ENCODE assay signal across 1 cellular context in the genomic region with DNA sequence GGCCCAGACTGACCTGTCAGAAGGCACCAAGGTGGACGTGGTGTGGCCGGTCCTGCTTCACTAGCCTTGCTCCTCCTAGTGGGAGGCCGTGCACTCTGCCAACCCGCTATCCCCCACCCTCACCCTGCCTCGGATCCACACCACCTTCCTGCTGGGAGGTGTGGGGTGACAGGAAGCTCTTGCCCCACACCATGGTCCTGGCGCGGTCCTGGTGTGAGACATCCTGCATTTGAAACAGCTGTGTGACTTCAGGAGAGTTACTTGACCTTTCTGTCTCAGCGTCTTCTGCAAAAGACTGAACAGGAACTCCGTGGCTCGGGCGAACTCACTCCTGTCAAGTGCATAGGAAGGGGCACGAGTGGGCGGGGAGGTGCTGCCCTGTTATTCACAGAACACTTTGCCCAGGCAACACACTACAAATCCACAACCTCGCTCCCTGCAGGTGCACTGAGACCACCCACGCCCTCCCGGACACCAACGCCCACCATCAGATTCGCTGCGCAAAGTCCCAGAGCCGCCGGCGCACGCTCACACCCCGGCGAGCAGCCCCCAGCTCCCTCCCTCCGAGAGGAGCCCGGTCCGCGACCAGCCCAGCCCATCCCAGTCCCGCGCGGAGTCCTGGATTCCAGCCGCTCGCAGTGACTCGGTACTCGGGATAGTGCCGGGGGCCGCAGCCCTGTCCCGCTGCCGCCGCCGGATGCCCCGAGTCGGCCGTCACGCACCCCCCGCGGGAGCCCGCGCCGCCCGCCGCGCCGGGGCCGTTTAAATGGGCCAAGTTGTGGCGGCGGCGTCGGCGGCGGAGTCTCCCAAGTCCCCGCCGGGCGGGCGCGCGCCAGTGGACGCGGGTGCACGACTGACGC.
TF ChIP-seq lines count a peak whose summit lies in the region.

Gene SAMD11, plus strand, starts transcription at position 793 of the 860 bp plus-strand sequence. CDS start 509 bp downstream, outside the sequence.

TF ChIP-seq in HepG2, 621 proteins besides CTCF, POLR2A, EP300 and RAD21 (continued from another document):
- peak; percentile 95 for TF ChIP-seq ZNF768 (CRISPR knock-in tag; IDR thresholded peaks at IDR 0.05)
- peak; percentile 37; the same call in 1 of the 2 replicates for TF ChIP-seq TFDP2 (CRISPR knock-in tag; IDR thresholded peaks at IDR 0.05)
- TF ChIP-seq, protein P1, sequence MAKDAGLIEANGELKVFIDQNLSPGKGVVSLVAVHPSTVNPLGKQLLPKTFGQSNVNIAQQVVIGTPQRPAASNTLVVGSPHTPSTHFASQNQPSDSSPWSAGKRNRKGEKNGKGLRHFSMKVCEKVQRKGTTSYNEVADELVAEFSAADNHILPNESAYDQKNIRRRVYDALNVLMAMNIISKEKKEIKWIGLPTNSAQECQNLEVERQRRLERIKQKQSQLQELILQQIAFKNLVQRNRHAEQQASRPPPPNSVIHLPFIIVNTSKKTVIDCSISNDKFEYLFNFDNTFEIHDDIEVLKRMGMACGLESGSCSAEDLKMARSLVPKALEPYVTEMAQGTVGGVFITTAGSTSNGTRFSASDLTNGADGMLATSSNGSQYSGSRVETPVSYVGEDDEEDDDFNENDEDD (CRISPR knock-in tag; IDR thresholded peaks at IDR 0.05; ENCODE audit: borderline replicate concordance), result peak; percentile 74; the same call in 1 of the 2 replicates
- no peak for TF ChIP-seq RARA (CRISPR knock-in tag; IDR thresholded peaks at IDR 0.05)
- peak; percentile 32 for TF ChIP-seq AGO1 (IDR thresholded peaks at IDR 0.05; ENCODE audit: low read depth, low read length, poor library complexity, severe bottlenecking)
- TF ChIP-seq EZH2 (conservative IDR thresholded peaks at IDR 0.05; ENCODE audit: low read depth, low read length), result 0 out of 2 replicates have a peak, but pooled peaks have one; percentile 31
- peak; percentile 58; the same call in 1 of the 2 replicates for TF ChIP-seq SP4 (CRISPR knock-in tag; IDR thresholded peaks at IDR 0.05)
- no peak for TF ChIP-seq GABPA (IDR thresholded peaks at IDR 0.05; ENCODE audit: low read depth, low read length)
- TF ChIP-seq GABPA (CRISPR knock-in tag; IDR thresholded peaks at IDR 0.05; ENCODE audit: low read depth), result no peak
- TF ChIP-seq GMEB2 (CRISPR knock-in tag; IDR thresholded peaks at IDR 0.05; ENCODE audit: low read depth), result no peak
- TF ChIP-seq, protein P2, sequence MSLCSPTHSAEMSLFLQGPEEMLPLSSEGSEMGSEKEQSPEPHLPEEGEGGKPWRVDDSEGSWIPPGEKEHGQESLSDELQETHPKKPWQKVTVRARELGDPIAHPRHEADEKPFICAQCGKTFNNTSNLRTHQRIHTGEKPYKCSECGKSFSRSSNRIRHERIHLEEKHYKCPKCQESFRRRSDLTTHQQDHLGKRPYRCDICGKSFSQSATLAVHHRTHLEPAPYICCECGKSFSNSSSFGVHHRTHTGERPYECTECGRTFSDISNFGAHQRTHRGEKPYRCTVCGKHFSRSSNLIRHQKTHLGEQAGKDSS (CRISPR knock-in tag; IDR thresholded peaks at IDR 0.05; ENCODE audit: borderline replicate concordance, low read depth), result no peak
- TF ChIP-seq ZNF569 (CRISPR knock-in tag; IDR thresholded peaks at IDR 0.05; ENCODE audit: borderline replicate concordance), result no peak
- no peak for TF ChIP-seq ZNF543 (CRISPR knock-in tag; IDR thresholded peaks at IDR 0.05)
- TF ChIP-seq ZNF501 (CRISPR knock-in tag; IDR thresholded peaks at IDR 0.05), result no peak
- no peak for TF ChIP-seq HOXA9 (CRISPR knock-in tag; IDR thresholded peaks at IDR 0.05; ENCODE audit: borderline replicate concordance)
- no peak for TF ChIP-seq KDM5A (IDR thresholded peaks at IDR 0.05; ENCODE audit: borderline replicate concordance, low read length)
- no peak for TF ChIP-seq PHF5A (CRISPR knock-in tag; IDR thresholded peaks at IDR 0.05; ENCODE audit: low read depth, unreplicated experiment)
- peak; percentile 56; the same call in 1 of the 2 replicates for TF ChIP-seq ZNF121 (CRISPR knock-in tag; IDR thresholded peaks at IDR 0.05)
- no peak for TF ChIP-seq ZBTB20 (CRISPR knock-in tag; IDR thresholded peaks at IDR 0.05; ENCODE audit: borderline replicate concordance, low read depth)
- peak; percentile 54; the same call in 1 of the 2 replicates for TF ChIP-seq ZNF777 (CRISPR knock-in tag; IDR thresholded peaks at IDR 0.05)
- TF ChIP-seq, protein P3, sequence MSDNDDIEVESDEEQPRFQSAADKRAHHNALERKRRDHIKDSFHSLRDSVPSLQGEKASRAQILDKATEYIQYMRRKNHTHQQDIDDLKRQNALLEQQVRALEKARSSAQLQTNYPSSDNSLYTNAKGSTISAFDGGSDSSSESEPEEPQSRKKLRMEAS (IDR thresholded peaks at IDR 0.05), result peak; percentile 36; the same call in 1 of the 2 replicates
- peak; percentile 12; the same call in 1 of the 2 replicates for TF ChIP-seq GABPB1 (CRISPR knock-in tag; IDR thresholded peaks at IDR 0.05)
- TF ChIP-seq RORA (CRISPR knock-in tag; IDR thresholded peaks at IDR 0.05), result no peak
- TF ChIP-seq ZBTB3 (CRISPR knock-in tag; IDR thresholded peaks at IDR 0.05; ENCODE audit: borderline replicate concordance, low read depth), result no peak
- TF ChIP-seq, protein P4, sequence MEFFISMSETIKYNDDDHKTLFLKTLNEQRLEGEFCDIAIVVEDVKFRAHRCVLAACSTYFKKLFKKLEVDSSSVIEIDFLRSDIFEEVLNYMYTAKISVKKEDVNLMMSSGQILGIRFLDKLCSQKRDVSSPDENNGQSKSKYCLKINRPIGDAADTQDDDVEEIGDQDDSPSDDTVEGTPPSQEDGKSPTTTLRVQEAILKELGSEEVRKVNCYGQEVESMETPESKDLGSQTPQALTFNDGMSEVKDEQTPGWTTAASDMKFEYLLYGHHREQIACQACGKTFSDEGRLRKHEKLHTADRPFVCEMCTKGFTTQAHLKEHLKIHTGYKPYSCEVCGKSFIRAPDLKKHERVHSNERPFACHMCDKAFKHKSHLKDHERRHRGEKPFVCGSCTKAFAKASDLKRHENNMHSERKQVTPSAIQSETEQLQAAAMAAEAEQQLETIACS (CRISPR knock-in tag; IDR thresholded peaks at IDR 0.05), result peak; percentile 47; the same call in 1 of the 2 replicates
- TF ChIP-seq SAP130 (CRISPR knock-in tag; IDR thresholded peaks at IDR 0.05; ENCODE audit: low read depth), result peak; percentile 32; the same call in 1 of the 2 replicates
- no peak for TF ChIP-seq ZNF337 (CRISPR knock-in tag; IDR thresholded peaks at IDR 0.05; ENCODE audit: borderline replicate concordance, low read depth)
- TF ChIP-seq SIN3B (IDR thresholded peaks at IDR 0.05; ENCODE audit: low read length), result no peak
- TF ChIP-seq ZNF354B (CRISPR knock-in tag; IDR thresholded peaks at IDR 0.05), result no peak
- no peak for TF ChIP-seq FOXO4 (CRISPR knock-in tag; conservative IDR thresholded peaks at IDR 0.05)
- no peak for TF ChIP-seq HNF4A (CRISPR knock-in tag; IDR thresholded peaks at IDR 0.05)
- TF ChIP-seq ZXDC (CRISPR knock-in tag; IDR thresholded peaks at IDR 0.05), result no peak
- TF ChIP-seq E2F5 (CRISPR knock-in tag; conservative IDR thresholded peaks at IDR 0.05), result no peak
- no peak for TF ChIP-seq ZNF784 (CRISPR knock-in tag; IDR thresholded peaks at IDR 0.05; ENCODE audit: borderline replicate concordance)
- TF ChIP-seq, protein P5, sequence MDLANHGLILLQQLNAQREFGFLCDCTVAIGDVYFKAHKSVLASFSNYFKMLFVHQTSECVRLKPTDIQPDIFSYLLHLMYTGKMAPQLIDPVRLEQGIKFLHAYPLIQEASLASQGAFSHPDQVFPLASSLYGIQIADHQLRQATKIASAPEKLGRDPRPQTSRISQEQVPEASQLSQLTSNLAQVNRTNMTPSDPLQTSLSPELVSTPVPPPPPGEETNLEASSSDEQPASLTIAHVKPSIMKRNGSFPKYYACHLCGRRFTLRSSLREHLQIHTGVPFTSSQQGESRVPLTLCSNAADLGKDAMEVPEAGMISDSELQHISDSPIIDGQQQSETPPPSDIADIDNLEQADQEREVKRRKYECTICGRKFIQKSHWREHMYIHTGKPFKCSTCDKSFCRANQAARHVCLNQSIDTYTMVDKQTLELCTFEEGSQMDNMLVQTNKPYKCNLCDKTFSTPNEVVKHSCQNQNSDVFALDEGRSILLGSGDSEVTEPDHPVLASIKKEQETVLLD (CRISPR knock-in tag; IDR thresholded peaks at IDR 0.05; ENCODE audit: low read depth), result peak; percentile 37; the same call in 1 of the 2 replicates
- no peak for TF ChIP-seq ZNF841 (CRISPR knock-in tag; IDR thresholded peaks at IDR 0.05; ENCODE audit: borderline replicate concordance)
- TF ChIP-seq HMG20A (CRISPR knock-in tag; IDR thresholded peaks at IDR 0.05; ENCODE audit: borderline replicate concordance), result no peak
- TF ChIP-seq MTF1 (CRISPR knock-in tag; IDR thresholded peaks at IDR 0.05), result no peak
- TF ChIP-seq ZNF30 (CRISPR knock-in tag; IDR thresholded peaks at IDR 0.05), result no peak
- TF ChIP-seq HNF4G (IDR thresholded peaks at IDR 0.05; ENCODE audit: borderline replicate concordance, low read depth, low read length), result peak; percentile 54; the same call in 1 of the 2 replicates
- TF ChIP-seq HNF4G (CRISPR knock-in tag; IDR thresholded peaks at IDR 0.05; ENCODE audit: borderline replicate concordance, low read depth), result no peak
- TF ChIP-seq ZFY (CRISPR knock-in tag; IDR thresholded peaks at IDR 0.05), result 0 out of 2 replicates have a peak, but pooled peaks have one; percentile 24
